ENCODE assay signal across 11 cellular contexts in genomic region chr7:34596887-34597286, GRCh38.
DNase-seq lines count a peak whose midpoint lies in the region; ATAC-seq, FAIRE-seq and TF ChIP-seq lines count a peak whose summit lies in the region.
"Had no signal": no experiment of that assay in that cellular context is flagged by ENCODE, and none has a peak within 500 bp of the region (broad histone marks: within the 10 kb centered on the region; RNA-seq: fewer than 3 reads in every experiment).

No MANE protein-coding gene starts in this region.

- TF ChIP-seq POLR2A in H1 (IDR thresholded peaks at IDR 0.05; ENCODE audit: control extremely low read depth in 1 of 2, low read depth in 2 of 2, low read length in 2 of 2) (no peak), ovary (IDR thresholded peaks at IDR 0.05) (no peak)

- H3K36me3 ChIP-seq in H1 (ENCODE audit: control insufficient read depth in 2 of 4, insufficient read depth in 4 of 4, low read length in 3 of 4) (no peaks in the 10 kb centered on the region), ovary (no peaks in the 10 kb centered on the region)

- peaks cover 0 to 3% of the 10 kb centered on the region in 2 experiments; a peak in 1 of 4 replicates for H3K9me3 ChIP-seq in H1 (ENCODE audit: insufficient read depth in 2 of 2, low read depth in 1 of 2, low read length in 1 of 2)
- H3K9me3 ChIP-seq in ovary, result no peaks in the 10 kb centered on the region

- H3K4me3 ChIP-seq in H1 (ENCODE audit: extremely low read depth in 1 of 4, insufficient read depth in 2 of 4, low read depth in 3 of 4, low read length in 4 of 4), result no peak overlapping the region
- no peak overlapping the region for H3K4me3 ChIP-seq in ovary

- no peak overlapping the region for H3K9ac ChIP-seq in H1 (replicated peaks in 1 of 4; ENCODE audit: extremely low read depth in 1 of 4, low read depth in 3 of 4, low read length in 3 of 4)

- in situ Hi-C loops in G401 (cut with HindIII; ENCODE audit: low sequenced_read_pairs), result no loop called here

- FAIRE-seq in H1 (lab: Jason Lieb, UNC), result no peak
- FAIRE-seq: G401.6 had no signal

- no peaks in the 10 kb centered on the region for H3K79me2 ChIP-seq in H1 (ENCODE audit: control insufficient read depth in 1 of 2, insufficient read depth in 2 of 2, low read length in 2 of 2)

- no peak overlapping the region for H3K23ac ChIP-seq in H1 (ENCODE audit: insufficient read length)

- H2BK5ac ChIP-seq in H1 (ENCODE audit: low read depth, low read length), result no peak overlapping the region

- H4K20me1 ChIP-seq in H1 (replicated peaks in 1 of 2; ENCODE audit: control insufficient read depth in 1 of 2, insufficient read depth in 2 of 2, low read length in 2 of 2), result no peaks in the 10 kb centered on the region

- no peak overlapping the region for H2AK5ac ChIP-seq in H1 (ENCODE audit: low read depth, low read length)

- no peak for TF ChIP-seq EP300 in H1 (IDR thresholded peaks at IDR 0.05; ENCODE audit: borderline replicate concordance in 1 of 2, low read depth in 2 of 2, low read length in 2 of 2)
- no peak for TF ChIP-seq EP300 in ovary (IDR thresholded peaks at IDR 0.05)

- no peaks in the 10 kb centered on the region for H3K27me3 ChIP-seq in H1 (replicated peaks in 1 of 4; ENCODE audit: control insufficient read depth in 3 of 4, extremely low read depth in 1 of 4, insufficient read depth in 3 of 4, low read length in 3 of 4)
- H3K27me3 ChIP-seq in ovary, result no peaks in the 10 kb centered on the region

- no peak overlapping the region for H2BK20ac ChIP-seq in H1 (ENCODE audit: low read length)

- no peak overlapping the region for H3K4me2 ChIP-seq in H1 (ENCODE audit: insufficient read depth in 1 of 2, low read depth in 2 of 2, low read length in 2 of 2)

- H3K4me1 ChIP-seq in H1 (replicated peaks in 1 of 4; ENCODE audit: control insufficient read depth in 3 of 4, insufficient read depth in 4 of 4, low read length in 3 of 4) (no peaks in the 10 kb centered on the region; a peak in 1 of 7 replicates), ovary (ENCODE audit: insufficient read depth) (no peaks in the 10 kb centered on the region)

- no peak overlapping the region for H3K14ac ChIP-seq in H1 (ENCODE audit: insufficient read length)

- POLR2A ChIA-PET in H1 (lab: Charles Lee; ENCODE audit: partially characterized antibody), result no interaction called here

- H2BK120ac ChIP-seq in H1 (replicated peaks; ENCODE audit: low read depth, low read length), result no peak overlapping the region

- no peak overlapping the region for H2BK12ac ChIP-seq in H1 (ENCODE audit: low read depth, low read length)

- no peak overlapping the region for H3K56ac ChIP-seq in H1 (replicated peaks; ENCODE audit: insufficient read length, low read depth, low read length)

- H4K8ac ChIP-seq in H1 (ENCODE audit: extremely low read depth, insufficient read depth, low read length), result no peak overlapping the region

- peak; percentile 85 to 87 for TF ChIP-seq RAD21 in H1 (IDR thresholded peaks at IDR 0.05 in 1 of 2, conservative IDR thresholded peaks at IDR 0.05 in 1 of 2; ENCODE audit: low read depth in 2 of 2, low read length in 2 of 2)

- H3K4ac ChIP-seq in H1 (replicated peaks; ENCODE audit: insufficient read length, low read depth, low read length), result no peak overlapping the region

- H2BK15ac ChIP-seq in H1 (ENCODE audit: low read length), result no peak overlapping the region

- no peak overlapping the region for H4K5ac ChIP-seq in H1 (ENCODE audit: insufficient read length, low read depth, low read length)

- CTCF ChIA-PET in H1 (lab: Charles Lee; ENCODE audit: partially characterized antibody), result interaction anchor here (0.6 to 5.9 kb wide), 37 partner anchors 10 to 510 kb away, joined by 3 to 74 read pairs (median 4); no protein-coding TSS in a partner anchor

- DNase-seq in G401 (ENCODE audit: low spot score) (peak; percentile 14), NCI-H345 (lab: John Stamatoyannopoulos, UW) (peak; percentile 35), H1 (ENCODE audit: low read depth in 1 of 2, low spot score in 2 of 2) (no peak), ovary (no peak), COLO829 (ENCODE audit: low spot score) (no peak)
- no peak for DNase-seq in central memory CD4-positive, alpha-beta T cell
- DNase-seq: naive thymus-derived CD4-positive, alpha-beta T cell; NCI-H1930 had no signal

- H2AFZ ChIP-seq in H1 (ENCODE audit: low read length), result no peak overlapping the region

- WGBS in H1 (ENCODE audit: extremely low coverage in 1 of 2, insufficient coverage in 1 of 2, insufficient read length in 1 of 2, insufficient replicate concordance in 2 of 2, low coverage in 1 of 2, low lambda C conversion rate in 2 of 2, missing lambda C conversion rate in 1 of 2), 2 experiments, result 93% methylated on average over 2 of the region's 2 CpGs; no CpG with 5 or more reads in 1 of the 2 experiments
- 90 to 95% (median 90%) methylated on average over 2 of the region's 2 CpGs for WGBS in ovary, 3 donors

- TF ChIP-seq CTCF in 22Rv1 (IDR thresholded peaks at IDR 0.05), result peak; percentile 55
- peak in 2 of 3 experiments; percentile 60 to 72; a peak in 3 of 4 replicates for TF ChIP-seq CTCF in H1 (IDR thresholded peaks at IDR 0.05; ENCODE audit: control extremely low read depth in 1 of 3, insufficient read depth in 1 of 3, low read depth in 1 of 3, low read length in 3 of 3)
- no peak for TF ChIP-seq CTCF in ovary (IDR thresholded peaks at IDR 0.05)

- no peak overlapping the region for H3K27ac ChIP-seq in 22Rv1
- H3K27ac ChIP-seq in H1 (ENCODE audit: low read depth, low read length), result no peak overlapping the region
- no peak overlapping the region for H3K27ac ChIP-seq in ovary

- no peak overlapping the region for H3K18ac ChIP-seq in H1 (ENCODE audit: extremely low read depth, low read length)

- no peak for ATAC-seq in HG03159 (IDR thresholded peaks at IDR 0.05; ENCODE audit: unreplicated experiment)
- ATAC-seq: naive thymus-derived CD4-positive, alpha-beta T cell had no signal

- no peaks in the 10 kb centered on the region for H3K23me2 ChIP-seq in H1 (ENCODE audit: low read depth, low read length)

- no peaks in the 10 kb centered on the region for H3K79me1 ChIP-seq in H1 (ENCODE audit: low read depth, low read length)

- no peak overlapping the region for H4K91ac ChIP-seq in H1 (replicated peaks; ENCODE audit: insufficient read length, low read length)

- intact Hi-C loops in ovary (cut with DNase I), result no loop called here

TF ChIP-seq in H1, 55 proteins besides CTCF, POLR2A, EP300 and RAD21:
- no peak for TF ChIP-seq CBX8 (IDR thresholded peaks at IDR 0.05; ENCODE audit: borderline replicate concordance, low read depth, low read length)

Comparison
In these comparisons a context has a peak if more than half of its experiments do, and no peak if none do; other contexts are left out.
1. CTCF ChIP-seq: peak in 22Rv1 (single experiment) and H1 (2 of 3); none in ovary (0 of 3).
2. DNase-seq: peak in G401 (single experiment) and NCI-H345 (single experiment); none in H1 (0 of 2), central memory CD4-positive, alpha-beta T cell (single experiment), ovary (0 of 5) and COLO829 (single experiment).